Comparison of ENCODE assay signal across 9 cellular contexts in genomic region chr7:131011437-131011752, GRCh38.
DNase-seq lines count a peak whose midpoint lies in the region; ATAC-seq and TF ChIP-seq lines count a peak whose summit lies in the region.
"Had no signal": no experiment of that assay in that cellular context is flagged by ENCODE, and none has a peak within 500 bp of the region (broad histone marks: within the 10 kb centered on the region; RNA-seq: fewer than 3 reads in every experiment).

No MANE protein-coding gene starts in this region.

- intact Hi-C loops in left ventricle myocardium superior (cut with micrococcal nuclease) = no loop called here
- intact Hi-C loops in stomach (cut with DNase I; ENCODE audit: low total_unique reads) = no loop called here

- peaks cover 0 to 4% (median 0%) of the 10 kb centered on the region in 4 donors for H3K36me3 ChIP-seq in stomach

- no peak for TF ChIP-seq CTCF in stomach (IDR thresholded peaks at IDR 0.05)

- H3K9me3 ChIP-seq in stomach = no peaks in the 10 kb centered on the region

- TF ChIP-seq EP300 in stomach (IDR thresholded peaks at IDR 0.05) = no peak

- H3K27ac ChIP-seq in stomach = peak overlapping the region; percentile 50 to 83 (median 79)

- no peak overlapping the region for H3K4me3 ChIP-seq in stomach

- DNase-seq in activated CD4-positive, alpha-beta T cell treated with anti-CD3 and anti-CD28 coated beads for 48 hours = peak; percentile 63
- no peak for DNase-seq in activated CD4-positive, alpha-beta T cell treated with anti-CD3 and anti-CD28 coated beads, Interleukin-2, amount 50 U/mL, for 4 hours
- peak; percentile 50 to 60 for DNase-seq in activated CD4-positive, alpha-beta T cell treated with anti-CD3 and anti-CD28 coated beads, Interleukin-2, amount 50 U/mL, for 48 hours
- peak; percentile 46 for DNase-seq in left ventricle myocardium superior
- no peak for DNase-seq in stomach
- no peak for DNase-seq in amniotic stem cell (lab: John Stamatoyannopoulos, UW)
- no peak for DNase-seq in foreskin melanocyte
- DNase-seq: stimulated activated CD4-positive, alpha-beta T cell treated with anti-CD3 and anti-CD28 coated beads, Interleukin-4, amount 100 ng/mL, for 1 hour had no signal

- peak; percentile 49 for ATAC-seq in left ventricle myocardium superior
- ATAC-seq in GM19397 (IDR thresholded peaks at IDR 0.05; ENCODE audit: unreplicated experiment) = no peak

- H3K27me3 ChIP-seq in stomach = no peaks in the 10 kb centered on the region

- WGBS in stomach, 5 donors = 63 to 71% (median 68%) methylated on average over 4 of the region's 4 CpGs

- peaks cover 71 to 100% (median 89%) of the 10 kb centered on the region in 4 donors for H3K4me1 ChIP-seq in stomach

- no peak for TF ChIP-seq POLR2A in stomach (IDR thresholded peaks at IDR 0.05)

Comparison
In these comparisons a context has a peak if more than half of its experiments do, and no peak if none do; other contexts are left out.
1. DNase-seq: peak in activated CD4-positive, alpha-beta T cell treated with anti-CD3 and anti-CD28 coated beads for 48 hours (single experiment), activated CD4-positive, alpha-beta T cell treated with anti-CD3 and anti-CD28 coated beads, Interleukin-2, amount 50 U/mL, for 48 hours (2 of 2) and left ventricle myocardium superior (single experiment); none in activated CD4-positive, alpha-beta T cell treated with anti-CD3 and anti-CD28 coated beads, Interleukin-2, amount 50 U/mL, for 4 hours (0 of 2), stomach (single experiment), amniotic stem cell (single experiment) and foreskin melanocyte (single experiment).